Comparison of ENCODE assay signal across 28 cellular contexts in the genomic region with DNA sequence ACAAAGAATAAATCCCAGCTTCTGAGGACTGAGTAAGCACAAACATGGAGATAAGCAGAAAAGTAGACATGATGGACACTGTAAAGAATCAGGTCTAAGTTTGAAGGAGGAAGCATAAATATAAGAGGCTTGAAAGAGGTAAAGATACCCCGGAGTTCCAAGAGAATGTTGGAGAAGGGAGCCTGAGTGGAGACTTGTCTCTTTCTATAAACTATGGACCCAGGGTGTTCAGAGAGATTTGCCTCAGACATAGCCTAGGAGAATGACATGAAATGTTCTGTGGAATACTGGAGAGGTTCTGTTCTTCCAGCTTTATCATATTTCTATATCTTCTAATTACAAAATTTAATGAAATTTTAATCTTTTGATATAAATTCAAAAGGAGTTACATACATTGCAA.
"Had no signal": no experiment of that assay in that cellular context is flagged by ENCODE, and none has a peak within 500 bp of the region (broad histone marks: within the 10 kb centered on the region; RNA-seq: fewer than 3 reads in every experiment).

No MANE protein-coding gene starts in this region.

- H3K4me1 ChIP-seq: adrenal gland, ascending aorta, breast epithelium, colonic mucosa, esophagus squamous epithelium, gastroesophageal sphincter had no signal

- ATAC-seq: activated naive CD8-positive, alpha-beta T cell treated with anti-CD3 and anti-CD28 coated beads, Interleukin-2, amount 50 U/mL, for 24 hours; gastroesophageal sphincter; heart right ventricle; T-helper 17 cell had no signal

- H3K4me3 ChIP-seq: adrenal gland, ascending aorta, breast epithelium, cardiac muscle cell, colonic mucosa, esophagus squamous epithelium, gastroesophageal sphincter, heart right ventricle had no signal

- H3K27me3 ChIP-seq: adrenal gland, ascending aorta, breast epithelium, cardiac muscle cell, colonic mucosa, esophagus squamous epithelium, gastroesophageal sphincter, heart right ventricle had no signal

- H3K27ac ChIP-seq: adrenal gland, ascending aorta, breast epithelium, cardiac muscle cell, colonic mucosa, epithelial cell of prostate, esophagus squamous epithelium, gastroesophageal sphincter, heart right ventricle, WERI-Rb-1 had no signal

- DNase-seq: activated CD4-positive, alpha-beta memory T cell treated with anti-CD3 and anti-CD28 coated beads, Interleukin-2, amount 10 ng/mL, durations not matched to agents 7 days and 5 days; activated CD4-positive, alpha-beta T cell treated with anti-CD3 and anti-CD28 coated beads for 4 hours; activated CD4-positive, alpha-beta T cell treated with anti-CD3 and anti-CD28 coated beads, Interleukin-2, amount 10 ng/mL, durations not matched to agents 7 days and 5 days; activated CD4-positive, alpha-beta T cell treated with anti-CD3 and anti-CD28 coated beads, Interleukin-2, amount 50 U/mL, for 4 hours; activated CD4-positive, CD25-positive, alpha-beta regulatory T cell; activated CD4-positive, CD25-positive, alpha-beta regulatory T cell treated with anti-CD3 and anti-CD28 coated beads, Interleukin-2, amount 50 U/mL, for 72 hours; activated effector memory CD4-positive, alpha-beta T cell treated with anti-CD3 and anti-CD28 coated beads, Interleukin-2, amount 50 U/mL, for 16 hours; activated naive CD4-positive, alpha-beta T cell treated with anti-CD3 and anti-CD28 coated beads for 36 hours; activated naive CD8-positive, alpha-beta T cell treated with anti-CD3 and anti-CD28 coated beads for 36 hours; activated naive CD8-positive, alpha-beta T cell treated with anti-CD3 and anti-CD28 coated beads, Interleukin-2, amount 50 U/mL, for 24 hours; activated T-cell treated with anti-CD3 and anti-CD28 coated beads, Interleukin-2, amount 50 U/mL, for 48 hours; adrenal gland; central memory CD4-positive, alpha-beta T cell; cerebellar nuclear complex; colonic mucosa; effector CD8-positive, alpha-beta T cell; esophagus squamous epithelium; foreskin melanocyte; heart right ventricle; T-helper 1 cell; T-helper 17 cell; T1000; WERI-Rb-1 had no signal

- H3K9me3 ChIP-seq: adrenal gland, ascending aorta, breast epithelium, colonic mucosa, esophagus squamous epithelium, gastroesophageal sphincter, heart right ventricle had no signal

- H3K36me3 ChIP-seq: adrenal gland, ascending aorta, breast epithelium, cardiac muscle cell, colonic mucosa, esophagus squamous epithelium, gastroesophageal sphincter, heart right ventricle, WERI-Rb-1 had no signal
